2 cellular contexts compared by ENCODE assay signal in the genomic region with DNA sequence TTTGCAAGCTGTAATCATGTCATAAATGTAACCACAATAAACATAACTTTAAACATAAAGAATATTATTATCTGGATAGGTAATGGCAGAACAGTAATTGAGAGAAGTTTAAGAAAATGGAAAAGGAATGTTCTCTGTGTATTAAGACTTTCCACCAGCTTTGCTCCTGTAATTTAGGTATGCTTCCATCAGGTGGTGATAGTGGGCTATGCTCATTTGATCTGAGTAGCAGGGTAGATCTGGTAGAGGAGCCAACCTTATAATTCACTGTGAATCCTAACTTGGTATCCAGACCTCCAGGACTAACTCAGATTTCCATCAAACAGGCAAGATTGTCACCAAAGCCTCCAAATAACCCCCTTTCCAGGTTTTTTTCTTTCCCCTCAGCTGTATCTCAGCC.
TF ChIP-seq lines count a peak whose summit lies in the region.

No MANE protein-coding gene starts in this region.

TF ChIP-seq in HepG2, 621 proteins besides CTCF, POLR2A, EP300 and RAD21:
- TF ChIP-seq ZNF619 (CRISPR knock-in tag; IDR thresholded peaks at IDR 0.05) (no peak), FOXP4 (CRISPR knock-in tag; IDR thresholded peaks at IDR 0.05) (no peak), ZNF124 (CRISPR knock-in tag; IDR thresholded peaks at IDR 0.05) (no peak), HDAC2 (CRISPR knock-in tag; IDR thresholded peaks at IDR 0.05) (no peak), STAG1 (CRISPR knock-in tag; IDR thresholded peaks at IDR 0.05) (peak; percentile 23; the same call in 1 of the 2 replicates)
- TF ChIP-seq, protein P1, sequence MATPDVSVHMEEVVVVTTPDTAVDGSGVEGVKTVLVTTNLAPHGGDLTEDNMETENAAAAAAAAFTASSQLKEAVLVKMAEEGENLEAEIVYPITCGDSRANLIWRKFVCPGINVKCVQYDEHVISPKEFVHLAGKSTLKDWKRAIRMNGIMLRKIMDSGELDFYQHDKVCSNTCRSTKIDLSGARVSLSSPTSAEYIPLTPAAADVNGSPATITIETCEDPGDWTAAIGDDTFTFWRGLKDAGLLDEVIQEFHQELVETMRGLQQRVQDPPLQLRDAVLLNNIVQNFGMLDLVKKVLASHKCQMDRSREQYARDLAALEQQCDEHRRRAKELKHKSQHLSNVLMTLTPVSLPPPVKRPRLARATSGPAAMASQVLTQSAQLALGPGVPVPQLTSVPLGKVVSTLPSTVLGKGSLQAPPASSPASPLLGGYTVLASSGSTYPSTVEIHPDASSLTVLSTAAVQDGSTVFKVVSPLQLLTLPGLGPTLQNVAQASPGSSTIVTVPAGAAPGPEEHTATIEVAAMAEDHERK (CRISPR knock-in tag; IDR thresholded peaks at IDR 0.05; ENCODE audit: low read depth) = no peak

TF ChIP-seq in H1, 55 proteins besides CTCF, POLR2A, EP300 and RAD21:
- no peak for TF ChIP-seq SIRT6 (IDR thresholded peaks at IDR 0.05; ENCODE audit: low read length)
- TF ChIP-seq, protein P2, sequence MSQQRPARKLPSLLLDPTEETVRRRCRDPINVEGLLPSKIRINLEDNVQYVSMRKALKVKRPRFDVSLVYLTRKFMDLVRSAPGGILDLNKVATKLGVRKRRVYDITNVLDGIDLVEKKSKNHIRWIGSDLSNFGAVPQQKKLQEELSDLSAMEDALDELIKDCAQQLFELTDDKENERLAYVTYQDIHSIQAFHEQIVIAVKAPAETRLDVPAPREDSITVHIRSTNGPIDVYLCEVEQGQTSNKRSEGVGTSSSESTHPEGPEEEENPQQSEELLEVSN (IDR thresholded peaks at IDR 0.05) = no peak
- no peak for TF ChIP-seq TEAD4 (IDR thresholded peaks at IDR 0.05; ENCODE audit: low read depth, low read length)
- no peak for TF ChIP-seq HDAC6 (IDR thresholded peaks at IDR 0.05; ENCODE audit: low read depth, low read length)
- TF ChIP-seq GTF2F1 (IDR thresholded peaks at IDR 0.05; ENCODE audit: borderline replicate concordance, low read depth, low read length) = no peak
- TF ChIP-seq RBBP5 (IDR thresholded peaks at IDR 0.05; ENCODE audit: borderline replicate concordance, low read depth, low read length) = no peak
- TF ChIP-seq ATF2 (IDR thresholded peaks at IDR 0.05; ENCODE audit: low read length) = no peak
- TF ChIP-seq MAFK (IDR thresholded peaks at IDR 0.05; ENCODE audit: low read depth, low read length) = no peak
- TF ChIP-seq CHD1 (IDR thresholded peaks at IDR 0.05; ENCODE audit: low read depth, low read length) = no peak
- TF ChIP-seq ZNF274 (IDR thresholded peaks at IDR 0.05; ENCODE audit: borderline replicate concordance, extremely low read depth, low read length) = no peak
- no peak for TF ChIP-seq ASH2L (IDR thresholded peaks at IDR 0.05; ENCODE audit: low read length)
- no peak for TF ChIP-seq BRCA1 (IDR thresholded peaks at IDR 0.05; ENCODE audit: low read depth, low read length)
- TF ChIP-seq RNF2 (IDR thresholded peaks at IDR 0.05; ENCODE audit: borderline replicate concordance, low read depth, low read length, missing control alignments, poor library complexity, severe bottlenecking) = no peak
- no peak for TF ChIP-seq POLR2AphosphoS5 (IDR thresholded peaks at IDR 0.05; ENCODE audit: low read depth, low read length)
TF ChIP-seq in H1: peak in this region for 0.
